9 cellular contexts compared by ENCODE assay signal in genomic region chr16:3879258-3879886, GRCh38. TPM values are rescaled to one million over a fixed set of nuclear protein-coding genes. Genes with fewer than 3 reads are reported as not detected.
DNase-seq lines count a peak whose midpoint lies in the region; FAIRE-seq and TF ChIP-seq lines count a peak whose summit lies in the region.
"Had no signal": no experiment of that assay in that cellular context is flagged by ENCODE, and none has a peak within 500 bp of the region (broad histone marks: within the 10 kb centered on the region; RNA-seq: fewer than 3 reads in every experiment).

No MANE protein-coding gene starts in this region.

- peak; percentile 18 for DNase-seq in activated T-cell treated with anti-CD3 and anti-CD28 coated beads for 48 hours (ENCODE audit: low read depth)
- no peak for DNase-seq in activated T-cell treated with anti-CD3 and anti-CD28 coated beads for 4 hours
- no peak for DNase-seq in MG63
- DNase-seq in ascending aorta (ENCODE audit: low spot score in 2 of 2) = peak in 1 of 2 donors; percentile 66
- peak; percentile 13 for DNase-seq in stimulated activated CD4-positive, alpha-beta T cell treated with anti-CD3 and anti-CD28 coated beads, Interleukin-12 subunit alpha, Interleukin-12 subunit beta, amount 100 ng/mL, for 4 hours
- no peak for DNase-seq in HTR-8/SVneo (ENCODE audit: insufficient read length, low spot score)
- no peak for DNase-seq in AG20443 (ENCODE audit: low spot score)

- H3K27me3 ChIP-seq in MG63 = no peaks in the 10 kb centered on the region
- H3K27me3 ChIP-seq in ascending aorta = no peaks in the 10 kb centered on the region

- TF ChIP-seq CTCF in ascending aorta (IDR thresholded peaks at IDR 0.05) = no peak

- H3K36me3 ChIP-seq in MG63 (peaks cover 18% of the 10 kb centered on the region), ascending aorta (no peaks in the 10 kb centered on the region)

- H3K4me3 ChIP-seq in MG63 (peak overlapping the region; percentile 62), ascending aorta (peak overlapping the region; percentile 78 to 100), iPS-18c (ENCODE audit: insufficient read depth, low read depth, low read length) (peak overlapping the region; percentile 56)

- intact Hi-C loops in ascending aorta (cut with DNase I) = no loop called here

- no peaks in the 10 kb centered on the region for H3K9me3 ChIP-seq in MG63
- H3K9me3 ChIP-seq in ascending aorta = no peaks in the 10 kb centered on the region
- H3K9me3 ChIP-seq in iPS-18c (ENCODE audit: control insufficient read depth, insufficient read depth, low read length) = peaks cover 2% of the 10 kb centered on the region

- peak overlapping the region; percentile 53 to 79 for H3K27ac ChIP-seq in ascending aorta

- peaks cover 17 to 34% of the 10 kb centered on the region in 2 donors for H3K4me1 ChIP-seq in ascending aorta

- no peak for FAIRE-seq in HTR-8/SVneo (lab: Jason Lieb, UNC)
- FAIRE-seq: endometrium had no signal

RNA-seq across cellular contexts. Expression of gene CREBBP, which starts 1.1 kb away (rescaled TPM):
- 3.7 and 7.0 TPM in 2 replicates for total RNA-seq in MG63 (2014; rRNA removed; shearing (Covaris generic); ENCODE audit: low replicate concordance)
- 73.7 TPM for total RNA-seq in ascending aorta

Comparison
In these comparisons a context has a peak if more than half of its experiments do, and no peak if none do; other contexts are left out.
1. DNase-seq: peak in activated T-cell treated with anti-CD3 and anti-CD28 coated beads for 48 hours (single experiment) and stimulated activated CD4-positive, alpha-beta T cell treated with anti-CD3 and anti-CD28 coated beads, Interleukin-12 subunit alpha, Interleukin-12 subunit beta, amount 100 ng/mL, for 4 hours (single experiment); none in activated T-cell treated with anti-CD3 and anti-CD28 coated beads for 4 hours (single experiment), MG63 (single experiment), HTR-8/SVneo (single experiment) and AG20443 (single experiment).
2. Peak in every context shown above with its lines, with median percentiles within 50 percentile points of each other: H3K4me3 ChIP-seq.